31 cellular contexts compared by ENCODE assay signal in the genomic region with DNA sequence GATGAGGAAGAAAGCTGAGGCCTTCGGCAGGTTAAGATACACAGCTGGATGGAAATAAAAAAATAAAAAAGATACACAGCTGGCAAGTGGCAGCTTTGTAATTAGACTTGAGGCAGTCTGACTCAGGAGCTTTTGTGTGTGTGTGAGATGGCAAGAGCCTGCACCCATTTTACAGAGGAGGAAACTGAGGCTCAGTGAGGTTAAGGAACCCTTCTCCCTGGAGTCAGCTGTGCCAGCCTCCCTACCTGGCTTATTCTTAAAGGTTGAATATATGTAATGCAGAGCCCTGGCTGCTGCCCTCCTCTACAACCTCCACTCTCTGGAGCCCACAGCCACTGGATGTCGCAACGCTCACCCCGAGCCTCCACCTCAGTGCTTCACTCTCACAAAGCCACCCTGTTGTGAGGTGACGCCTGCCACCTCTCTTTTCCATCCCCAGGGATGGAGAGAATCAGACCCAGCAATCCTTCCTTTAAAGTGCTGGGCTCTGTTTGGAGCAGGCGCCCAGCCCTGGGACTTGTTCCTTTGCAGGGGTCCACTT. TPM values are rescaled to one million over a fixed set of nuclear protein-coding genes. Genes with fewer than 3 reads are reported as not detected.
"Had no signal": no experiment of that assay in that cellular context is flagged by ENCODE, and none has a peak within 500 bp of the region (broad histone marks: within the 10 kb centered on the region; RNA-seq: fewer than 3 reads in every experiment).

No MANE protein-coding gene starts in this region.

- H3K27me3 ChIP-seq: esophagus squamous epithelium, heart right ventricle, neural progenitor cell, suprapubic skin, thyroid gland, vagina had no signal

- H3K27ac ChIP-seq: esophagus squamous epithelium, heart right ventricle, left lung, neural progenitor cell, psoas muscle, suprapubic skin, thyroid gland, vagina had no signal

- H3K9ac ChIP-seq: neural progenitor cell had no signal

- H2AFZ ChIP-seq: neural progenitor cell had no signal

- H3K36me3 ChIP-seq: esophagus squamous epithelium, heart right ventricle, left lung, neural progenitor cell, suprapubic skin, thyroid gland, vagina had no signal

- H3K4me1 ChIP-seq: esophagus squamous epithelium, heart right ventricle, left lung, psoas muscle, suprapubic skin, thyroid gland, vagina had no signal

- H3K4me3 ChIP-seq: esophagus squamous epithelium, heart right ventricle, left lung, mucosa of descending colon, neural progenitor cell, psoas muscle, suprapubic skin, thyroid gland, vagina had no signal

- H3K4me2 ChIP-seq: neural progenitor cell had no signal

- DNase-seq: cortex of kidney; effector memory CD8-positive, alpha-beta T cell; erythroblast; esophagus squamous epithelium; foreskin melanocyte; glutamatergic neuron; heart right ventricle; hippocampal formation; left cardiac atrium; left lung; mesenchymal stem cell; mucosa of descending colon; naive B cell; nucleus accumbens; psoas muscle; right cardiac atrium; small intestine; stimulated activated CD4-positive, alpha-beta T cell treated with anti-CD3 and anti-CD28 coated beads, Interleukin-15, amount 100 ng/mL, for 24 hours; stimulated activated CD4-positive, alpha-beta T cell treated with anti-CD3 and anti-CD28 coated beads, Interleukin-2, amount 100 ng/mL, for 48 hours; stimulated activated CD8-positive, alpha-beta memory T cell treated with anti-CD3 and anti-CD28 coated beads, Interleukin-4, amount 100 ng/mL, for 48 hours; stimulated activated naive CD4-positive, alpha-beta T cell; stimulated activated naive CD8-positive, alpha-beta T cell treated with anti-CD3 and anti-CD28 coated beads, Interleukin-15, amount 100 ng/mL, for 72 hours; thyroid gland; trophoblast cell had no signal

- FAIRE-seq: endometrium, islet of Langerhans, small intestine had no signal

- H3K9me3 ChIP-seq: esophagus squamous epithelium, heart right ventricle, left lung, mucosa of descending colon, psoas muscle, suprapubic skin, thyroid gland, vagina had no signal

RNA-seq across cellular contexts. Expression of gene FAM107A, which starts 20.6 kb away (rescaled TPM):
- total RNA-seq: mesothelial cell of epicardium, osteocyte had no signal
